ENCODE assay signal across 27 cellular contexts in the genomic region with DNA sequence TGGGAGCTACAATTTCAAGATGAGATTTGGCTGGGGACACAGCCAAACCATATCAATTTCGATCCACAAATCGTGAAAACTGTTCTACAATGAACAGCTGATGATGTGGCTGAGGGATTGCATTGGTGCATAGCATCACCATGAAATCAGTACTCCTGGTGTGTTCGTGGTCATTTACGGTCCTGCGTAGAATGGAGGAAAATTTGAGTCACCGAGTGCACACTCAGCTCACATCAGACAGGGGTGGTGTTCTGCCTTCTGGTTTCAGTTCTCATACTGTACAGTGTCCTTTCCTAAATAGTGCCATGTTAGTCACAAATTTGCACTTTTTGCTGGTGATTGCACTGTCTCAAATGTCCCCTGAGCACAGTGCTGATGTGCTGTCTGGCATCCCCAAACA. TPM values are rescaled to one million over a fixed set of nuclear protein-coding genes. Genes with fewer than 3 reads are reported as not detected.
A peak's percentile ranks its signal among the peaks of the same experiment; 100 is the strongest.
DNase-seq lines count a peak whose midpoint lies in the region; ATAC-seq and TF ChIP-seq lines count a peak whose summit lies in the region.
"Had no signal": no experiment of that assay in that cellular context is flagged by ENCODE, and none has a peak within 500 bp of the region (broad histone marks: within the 10 kb centered on the region; RNA-seq: fewer than 3 reads in every experiment).

No MANE protein-coding gene starts in this region.

- H3K27ac Mint-ChIP-seq in CD8-positive, alpha-beta memory T cell: no peak overlapping the region

- TF ChIP-seq CTCF in osteoblast (IDR thresholded peaks at IDR 0.05; ENCODE audit: extremely low read depth, low read depth, low read length): no peak

- H2AFZ ChIP-seq in osteoblast (ENCODE audit: low read length): no peak overlapping the region

- H3K27ac ChIP-seq in osteoblast (ENCODE audit: low read depth, low read length): no peak overlapping the region
- H3K27ac ChIP-seq in CD8-positive, alpha-beta memory T cell (ENCODE audit: low read depth, low read length): no peak overlapping the region
- H3K27ac ChIP-seq: brain microvascular endothelial cell, C4-2B, epithelial cell of prostate, heart left ventricle, neutrophil, skin epidermis, testis, vagina had no signal

- CTCF ChIA-PET in CD8-positive, alpha-beta memory T cell (lab: Charles Lee): no interaction called here

- H4K20me1 ChIP-seq in osteoblast (ENCODE audit: insufficient read depth, low read length): no peaks in the 10 kb centered on the region

- H3K27me3 Mint-ChIP-seq in CD8-positive, alpha-beta memory T cell: peaks cover 4 to 25% of the 10 kb centered on the region in 2 donors

- DNase-seq in CD1c-positive myeloid dendritic cell (ENCODE audit: extremely low spot score) (peak; percentile 39), HCEC 1CT (peak; percentile 14), RPMI8226 (peak; percentile 37), osteoblast (ENCODE audit: insufficient read length, low spot score, missing footprints) (peak; percentile 48), NCI-H2171 (lab: John Stamatoyannopoulos, UW) (no peak)
- no peak for DNase-seq in stimulated activated naive CD4-positive, alpha-beta T cell treated with Interleukin-2 at 50 U/mL for 16 hours (lab: John Stamatoyannopoulos, UW)
- DNase-seq in CD8-positive, alpha-beta memory T cell: no peak
- DNase-seq: activated CD8-positive, alpha-beta memory T cell treated with anti-CD3 and anti-CD28 coated beads for 24 hours; activated gamma-delta T cell treated with Interleukin-2 at 50 U/mL for 16 hours; activated T-cell treated with anti-CD3 and anti-CD28 coated beads, Interleukin-2, amount 50 U/mL, for 1 hour; brain microvascular endothelial cell; effector CD4-positive, alpha-beta T cell; GOT3; heart left ventricle; KG1; left cardiac atrium; NCI-H1694 treated with DMSO at 0.1 percent for 48 hours; NCI-H2171 treated with DMSO at 0.1 percent for 48 hours; NCI-H526 treated with DMSO at 0.1 percent for 48 hours; stimulated activated CD4-positive, alpha-beta T cell treated with anti-CD3 and anti-CD28 coated beads, Interleukin-2, amount 100 ng/mL, for 24 hours; testis had no signal

- no peak for ATAC-seq in GM18909 (IDR thresholded peaks at IDR 0.05; ENCODE audit: poor library complexity, unreplicated experiment)
- ATAC-seq: heart left ventricle, left cardiac atrium had no signal

- H3K4me1 ChIP-seq in osteoblast (ENCODE audit: insufficient read depth, low read length): no peaks in the 10 kb centered on the region
- no peaks in the 10 kb centered on the region for H3K4me1 ChIP-seq in CD8-positive, alpha-beta memory T cell (ENCODE audit: insufficient read depth, low read length)
- H3K4me1 ChIP-seq: testis, vagina had no signal

- H3K9me3 Mint-ChIP-seq in CD8-positive, alpha-beta memory T cell: peaks cover 0 to 3% (median 2%) of the 10 kb centered on the region in 5 donors

- no peak overlapping the region for H3K4me3 ChIP-seq in osteoblast (ENCODE audit: insufficient read depth, low read length)
- no peak overlapping the region for H3K4me3 ChIP-seq in CD8-positive, alpha-beta memory T cell (ENCODE audit: low read length)
- H3K4me3 ChIP-seq: heart left ventricle, skin epidermis, testis, vagina had no signal

- no peaks in the 10 kb centered on the region for H3K27me3 ChIP-seq in osteoblast (ENCODE audit: insufficient read depth, low read length)
- H3K27me3 ChIP-seq in CD8-positive, alpha-beta memory T cell (ENCODE audit: insufficient read depth, low read length, poor library complexity, severe bottlenecking): no peaks in the 10 kb centered on the region
- H3K27me3 ChIP-seq: brain microvascular endothelial cell, neutrophil, testis, vagina had no signal

- no peaks in the 10 kb centered on the region for H3K4me1 Mint-ChIP-seq in CD8-positive, alpha-beta memory T cell

- H3K9me3 ChIP-seq in osteoblast (ENCODE audit: low read depth, low read length): no peaks in the 10 kb centered on the region
- H3K9me3 ChIP-seq in CD8-positive, alpha-beta memory T cell (ENCODE audit: low read length): no peaks in the 10 kb centered on the region
- H3K9me3 ChIP-seq: heart left ventricle, neutrophil, testis, vagina had no signal

- no peaks in the 10 kb centered on the region for H3K79me2 ChIP-seq in osteoblast (ENCODE audit: insufficient read depth, low read length)

- POLR2A ChIA-PET in CD8-positive, alpha-beta memory T cell (lab: Charles Lee): no interaction called here

- no peak overlapping the region for H3K4me3 Mint-ChIP-seq in CD8-positive, alpha-beta memory T cell

- no peaks in the 10 kb centered on the region for H3K36me3 Mint-ChIP-seq in CD8-positive, alpha-beta memory T cell

- no peak overlapping the region for H3K4me2 ChIP-seq in osteoblast (ENCODE audit: insufficient read depth, low read length)

- H3K36me3 ChIP-seq in osteoblast (ENCODE audit: insufficient read depth, low read length): no peaks in the 10 kb centered on the region
- H3K36me3 ChIP-seq in CD8-positive, alpha-beta memory T cell (ENCODE audit: insufficient read depth, low read length): no peaks in the 10 kb centered on the region
- H3K36me3 ChIP-seq: brain microvascular endothelial cell, neutrophil, vagina had no signal

RNA-seq across cellular contexts. Expression of a gene that starts 39.2 kb away (rescaled TPM):
- under 0.01 TPM in 1 of 2 replicates, not detected in the other for total RNA-seq in osteoblast
- total RNA-seq in CD8-positive, alpha-beta memory T cell: not detected
- not detected for polyA plus RNA-seq in CD8-positive, alpha-beta memory T cell

Comparison
In these comparisons a context has a peak if more than half of its experiments do, and no peak if none do; other contexts are left out.
1. DNase-seq: peak in CD1c-positive myeloid dendritic cell (single experiment), HCEC 1CT (single experiment), RPMI8226 (single experiment) and osteoblast (single experiment); none in stimulated activated naive CD4-positive, alpha-beta T cell treated with Interleukin-2 at 50 U/mL for 16 hours (single experiment), CD8-positive, alpha-beta memory T cell (0 of 5) and NCI-H2171 (single experiment).